Comparison of ENCODE assay signal across 8 cellular contexts in the genomic region with DNA sequence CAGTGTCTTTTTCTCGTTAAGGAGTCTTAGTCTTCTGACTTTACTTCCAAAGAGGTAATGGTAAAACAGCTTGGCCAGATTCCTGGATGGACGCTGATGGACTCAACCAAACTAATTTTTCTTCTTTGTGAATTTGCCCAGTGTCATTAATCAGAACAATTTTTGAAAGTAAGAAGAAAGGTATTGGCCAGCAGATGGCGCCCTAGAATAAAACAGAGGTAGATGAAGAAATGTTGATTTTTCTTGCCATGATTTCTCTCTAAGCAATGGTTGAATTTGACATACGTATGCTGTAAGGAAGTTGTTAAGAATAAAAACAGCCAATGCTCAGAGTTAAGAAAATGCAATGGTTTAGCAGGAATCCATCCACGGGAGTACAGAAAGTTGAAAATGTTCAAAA.
DNase-seq lines count a peak whose midpoint lies in the region; ATAC-seq, FAIRE-seq and TF ChIP-seq lines count a peak whose summit lies in the region.

No MANE protein-coding gene starts in this region.

- H3K27me3 ChIP-seq in Panc1 (ENCODE audit: control insufficient read depth, insufficient read depth, low read length): no peaks in the 10 kb centered on the region

- H3K27ac ChIP-seq in Panc1 (ENCODE audit: low read length): no peak overlapping the region

- no peak for ATAC-seq in Panc1
- no peak for ATAC-seq in stimulated activated memory B cell treated with anti-CD40 and anti-IgM and Interleukin-4, amounts not matched to agents 10 μg/mL and 1 μg/mL and 100 μg/mL, for 72 hours

- no peak overlapping the region for H3K4me3 Mint-ChIP-seq in stimulated activated memory B cell treated with anti-CD40 and anti-IgM and Interleukin-4, amounts not matched to agents 10 μg/mL and 1 μg/mL and 100 μg/mL, for 72 hours

- POLR2A ChIA-PET in Panc1 (lab: Charles Lee) (no interaction called here), HEK293T (lab: Yijun Ruan, JAX) (no interaction called here)

- peaks cover 23% of the 10 kb centered on the region for H3K27me3 Mint-ChIP-seq in stimulated activated memory B cell treated with anti-CD40 and anti-IgM and Interleukin-4, amounts not matched to agents 10 μg/mL and 1 μg/mL and 100 μg/mL, for 72 hours

- H3K27ac Mint-ChIP-seq in stimulated activated memory B cell treated with anti-CD40 and anti-IgM and Interleukin-4, amounts not matched to agents 10 μg/mL and 1 μg/mL and 100 μg/mL, for 72 hours: no peak overlapping the region

- no peaks in the 10 kb centered on the region for H3K36me3 Mint-ChIP-seq in stimulated activated memory B cell treated with anti-CD40 and anti-IgM and Interleukin-4, amounts not matched to agents 10 μg/mL and 1 μg/mL and 100 μg/mL, for 72 hours

- H3K4me3 ChIP-seq in Panc1 (ENCODE audit: low read depth in 2 of 2, low read length in 2 of 2): no peak overlapping the region

- peak; percentile 73 for FAIRE-seq in islet of Langerhans (lab: Jason Lieb, UNC)

- peaks cover 6% of the 10 kb centered on the region for H3K4me1 Mint-ChIP-seq in stimulated activated memory B cell treated with anti-CD40 and anti-IgM and Interleukin-4, amounts not matched to agents 10 μg/mL and 1 μg/mL and 100 μg/mL, for 72 hours

- intact Hi-C loops in Panc1 (cut with micrococcal nuclease; ENCODE audit: unreplicated experiment): loop anchor here (10.0 kb wide), 3 partner anchors 502 to 732 kb away; a partner anchor contains a TSS

- H3K4me1 ChIP-seq in Panc1 (ENCODE audit: control insufficient read depth, insufficient read depth, low read length): no peaks in the 10 kb centered on the region

- DNase-seq in DMS 273 treated with DMSO at 0.1 percent for 48 hours (lab: John Stamatoyannopoulos, UW) (peak; percentile 1), KG1 (lab: John Stamatoyannopoulos, UW) (peak; percentile 47), Panc1 (ENCODE audit: low read depth, low spot score) (no peak), HEK293T (ENCODE audit: extremely low spot score) (no peak)
- peak; percentile 7 for DNase-seq in activated naive CD8-positive, alpha-beta T cell treated with anti-CD3 and anti-CD28 coated beads, Interleukin-2, amount 50 U/mL, for 16 hours (ENCODE audit: low read depth, low spot score)
- DNase-seq in stimulated activated CD4-positive, alpha-beta T cell treated with anti-CD3 and anti-CD28 coated beads, Interleukin-4, amount 100 ng/mL, for 1 hour: peak; percentile 51

- H3K9me3 ChIP-seq in Panc1 (ENCODE audit: control insufficient read depth, insufficient read depth, low read depth, low read length): no peaks in the 10 kb centered on the region

- no TSS peak for BruUV-seq in Panc1 (replicated peaks; lab: Mats Ljungman, UMichigan)

- TF ChIP-seq CTCF in Panc1 (IDR thresholded peaks at IDR 0.05): peak; percentile 56

- H3K36me3 ChIP-seq in Panc1 (ENCODE audit: control insufficient read depth, insufficient read depth, low read length): no peaks in the 10 kb centered on the region

- H3K9me3 Mint-ChIP-seq in stimulated activated memory B cell treated with anti-CD40 and anti-IgM and Interleukin-4, amounts not matched to agents 10 μg/mL and 1 μg/mL and 100 μg/mL, for 72 hours: peaks cover 5% of the 10 kb centered on the region

- in situ Hi-C loops in Panc1 (cut with HindIII; ENCODE audit: low pct_unique_long_range_greater_than_20kb, low sequenced_read_pairs): no loop called here

- CTCF ChIA-PET in Panc1 (lab: Charles Lee): no interaction called here
- CTCF ChIA-PET in HEK293T (lab: Yijun Ruan, JAX): no interaction called here

TF ChIP-seq in HEK293T, 16 proteins besides CTCF, POLR2A, EP300 and RAD21:
- TF ChIP-seq SP1 (IDR thresholded peaks at IDR 0.05): no peak
- no peak for TF ChIP-seq TARDBP (IDR thresholded peaks at IDR 0.05)
- no peak for TF ChIP-seq FOXM1 (IDR thresholded peaks at IDR 0.05; ENCODE audit: borderline replicate concordance)

Comparison
In these comparisons a context has a peak if more than half of its experiments do, and no peak if none do; other contexts are left out.
1. DNase-seq: peak in DMS 273 treated with DMSO at 0.1 percent for 48 hours (single experiment), KG1 (single experiment), activated naive CD8-positive, alpha-beta T cell treated with anti-CD3 and anti-CD28 coated beads, Interleukin-2, amount 50 U/mL, for 16 hours (single experiment) and stimulated activated CD4-positive, alpha-beta T cell treated with anti-CD3 and anti-CD28 coated beads, Interleukin-4, amount 100 ng/mL, for 1 hour (single experiment); none in Panc1 (single experiment) and HEK293T (single experiment).